ENCODE assay signal across 8 cellular contexts in genomic region chr14:23056956-23057756, GRCh38.
DNase-seq lines count a peak whose midpoint lies in the region; ATAC-seq and FAIRE-seq lines count a peak whose summit lies in the region.

A gene with protein sequence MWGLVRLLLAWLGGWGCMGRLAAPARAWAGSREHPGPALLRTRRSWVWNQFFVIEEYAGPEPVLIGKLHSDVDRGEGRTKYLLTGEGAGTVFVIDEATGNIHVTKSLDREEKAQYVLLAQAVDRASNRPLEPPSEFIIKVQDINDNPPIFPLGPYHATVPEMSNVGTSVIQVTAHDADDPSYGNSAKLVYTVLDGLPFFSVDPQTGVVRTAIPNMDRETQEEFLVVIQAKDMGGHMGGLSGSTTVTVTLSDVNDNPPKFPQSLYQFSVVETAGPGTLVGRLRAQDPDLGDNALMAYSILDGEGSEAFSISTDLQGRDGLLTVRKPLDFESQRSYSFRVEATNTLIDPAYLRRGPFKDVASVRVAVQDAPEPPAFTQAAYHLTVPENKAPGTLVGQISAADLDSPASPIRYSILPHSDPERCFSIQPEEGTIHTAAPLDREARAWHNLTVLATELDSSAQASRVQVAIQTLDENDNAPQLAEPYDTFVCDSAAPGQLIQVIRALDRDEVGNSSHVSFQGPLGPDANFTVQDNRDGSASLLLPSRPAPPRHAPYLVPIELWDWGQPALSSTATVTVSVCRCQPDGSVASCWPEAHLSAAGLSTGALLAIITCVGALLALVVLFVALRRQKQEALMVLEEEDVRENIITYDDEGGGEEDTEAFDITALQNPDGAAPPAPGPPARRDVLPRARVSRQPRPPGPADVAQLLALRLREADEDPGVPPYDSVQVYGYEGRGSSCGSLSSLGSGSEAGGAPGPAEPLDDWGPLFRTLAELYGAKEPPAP (minus strand): TSS chr14:23057520. CDS start chr14:23055733, 1,787 bp downstream.

- peaks cover 7% of the 10 kb centered on the region for H3K27me3 Mint-ChIP-seq in memory B cell

- peak within 1 kb of the TSS; percentile 93 for H3K4me3 Mint-ChIP-seq in memory B cell

- H3K4me1 Mint-ChIP-seq in memory B cell, result peaks cover 17% of the 10 kb centered on the region

- H3K9me3 Mint-ChIP-seq in memory B cell, result no peaks in the 10 kb centered on the region

- H3K36me3 Mint-ChIP-seq in memory B cell, result peaks cover 14% of the 10 kb centered on the region

- FAIRE-seq in GM18507 (lab: Jason Lieb, UNC), result peak; percentile 18

- ATAC-seq in HG03159 (IDR thresholded peaks at IDR 0.05; ENCODE audit: unreplicated experiment) (peak; percentile 44), memory B cell (ENCODE audit: low read depth) (peak; percentile 67)

- DNase-seq in GM18507 (ENCODE audit: extremely low spot score, insufficient read length, low read depth) (peak; percentile 65), ecto neural progenitor cell (ENCODE audit: low spot score) (peak; percentile 87), memory B cell (ENCODE audit: low spot score in 2 of 2) (peak; percentile 44 to 63), NCI-H774 (lab: John Stamatoyannopoulos, UW) (no peak), NCI-H2171 treated with DMSO at 0.1 percent for 48 hours (lab: John Stamatoyannopoulos, UW) (no peak)
- DNase-seq in activated CD4-positive, alpha-beta T cell treated with anti-CD3 and anti-CD28 coated beads for 1 hour, result peak; percentile 60
- DNase-seq in stimulated activated CD8-positive, alpha-beta memory T cell treated with anti-CD3 and anti-CD28 coated beads, Interleukin-15, amount 100 ng/mL, for 48 hours (ENCODE audit: low read depth in 2 of 2), result peak; percentile 54 to 60

- peak within 1 kb of the TSS; percentile 39 for H3K27ac Mint-ChIP-seq in memory B cell

Comparison
In these comparisons a context has a peak if more than half of its experiments do, and no peak if none do; other contexts are left out.
1. DNase-seq: peak in GM18507 (single experiment), activated CD4-positive, alpha-beta T cell treated with anti-CD3 and anti-CD28 coated beads for 1 hour (single experiment), ecto neural progenitor cell (single experiment), memory B cell (2 of 2) and stimulated activated CD8-positive, alpha-beta memory T cell treated with anti-CD3 and anti-CD28 coated beads, Interleukin-15, amount 100 ng/mL, for 48 hours (2 of 2); none in NCI-H774 (single experiment) and NCI-H2171 treated with DMSO at 0.1 percent for 48 hours (single experiment).